Comparison of ENCODE assay signal across 8 cellular contexts in the genomic region with DNA sequence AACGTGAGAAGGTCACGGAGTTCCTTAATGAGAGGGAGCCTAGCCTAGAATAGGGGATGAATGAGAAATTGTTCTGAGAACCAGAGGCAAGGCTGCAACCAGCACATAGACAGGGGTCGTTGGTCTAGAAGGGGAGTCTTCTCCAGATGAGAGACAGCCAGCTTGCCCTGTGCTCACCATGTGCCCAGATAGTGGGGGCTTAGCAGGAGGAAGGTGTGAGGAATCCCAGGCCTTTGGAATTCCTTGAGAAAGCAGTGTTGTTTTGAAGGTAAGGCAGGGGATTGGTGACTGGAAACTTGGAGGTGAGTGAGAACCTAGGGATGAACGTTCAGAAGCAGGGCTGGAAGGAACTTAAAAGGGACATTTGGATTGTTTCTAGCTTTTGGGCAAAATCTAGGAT. TPM values are rescaled to one million over a fixed set of nuclear protein-coding genes. Genes with fewer than 3 reads are reported as not detected.
DNase-seq lines count a peak whose midpoint lies in the region; TF ChIP-seq lines count a peak whose summit lies in the region.

No MANE protein-coding gene starts in this region.

- POLR2A ChIA-PET in A673 (lab: Charles Lee; ENCODE audit: low non-redundant PET) = no interaction called here

- H3K4me1 ChIP-seq in A673 (ENCODE audit: insufficient read depth, low read length, poor library complexity, severe bottlenecking) = peaks cover 5% of the 10 kb centered on the region
- H3K4me1 ChIP-seq in HUES64 (ENCODE audit: insufficient read depth, low read length) = peaks cover 18% of the 10 kb centered on the region
- peaks cover 55 to 61% of the 10 kb centered on the region in 2 donors for H3K4me1 ChIP-seq in mucosa of rectum (ENCODE audit: control insufficient read depth in 2 of 2, insufficient read depth in 2 of 2, low read length in 2 of 2)

- CTCF ChIA-PET in A673 (lab: Charles Lee) = interaction anchor here (0.6 kb wide), 1 partner anchor 10 kb away, joined by 8 read pairs; no protein-coding TSS in a partner anchor

- 58% methylated on average over 4 of the region's 4 CpGs for WGBS in HUES64

- H3K9me3 Mint-ChIP-seq in brain = no peaks in the 10 kb centered on the region

- DNase-seq in A673 (ENCODE audit: low spot score) (no peak), OCI-M1 (lab: John Stamatoyannopoulos, UW) (no peak), NCI-H2171 (lab: John Stamatoyannopoulos, UW) (no peak), NCI-H526 treated with DMSO at 0.1 percent for 48 hours (lab: John Stamatoyannopoulos, UW) (no peak), NCI-H2081 treated with DMSO at 0.1 percent for 48 hours (lab: John Stamatoyannopoulos, UW) (no peak)

- H3K4me3 ChIP-seq in A673 (ENCODE audit: low read depth, low read length, poor library complexity, severe bottlenecking) = no peak overlapping the region
- H3K4me3 ChIP-seq in HUES64 (ENCODE audit: low read length) = 0 out of 2 replicates have a peak overlapping the region, but pooled peaks have one; percentile 15
- H3K4me3 ChIP-seq in mucosa of rectum (ENCODE audit: low read length in 2 of 2) = peak overlapping the region; percentile 69 to 79

- H3K4me1 Mint-ChIP-seq in brain = peaks cover 62% of the 10 kb centered on the region

- H3K36me3 ChIP-seq in A673 (ENCODE audit: insufficient read depth, low read length, poor library complexity, severe bottlenecking) (no peaks in the 10 kb centered on the region), HUES64 (ENCODE audit: insufficient read depth, low read length) (no peaks in the 10 kb centered on the region; the same call in 1 of the 2 replicates), mucosa of rectum (ENCODE audit: control insufficient read depth in 2 of 2, insufficient read depth in 2 of 2, low read length in 2 of 2) (peaks cover 0 to 11% of the 10 kb centered on the region in 2 donors)

- H3K9ac ChIP-seq in HUES64 (ENCODE audit: low read depth, low read length) = no peak overlapping the region
- peak overlapping the region; percentile 61 to 63 for H3K9ac ChIP-seq in mucosa of rectum (ENCODE audit: low read depth in 1 of 2, low read length in 2 of 2)

- peak overlapping the region; percentile 51 to 77 (median 63) for H3K27ac Mint-ChIP-seq in brain

- no peak overlapping the region for H3K4me3 Mint-ChIP-seq in brain

- BruUV-seq in A673 (replicated peaks; lab: Mats Ljungman, UMichigan) = no TSS peak

- H3K27me3 Mint-ChIP-seq in brain = no peaks in the 10 kb centered on the region

- intact Hi-C loops in A673 (cut with micrococcal nuclease; ENCODE audit: unreplicated experiment) = no loop called here

- H3K36me3 Mint-ChIP-seq in brain = peaks cover 9% of the 10 kb centered on the region

- H3K27ac ChIP-seq in A673 (ENCODE audit: low read depth, low read length, poor library complexity, severe bottlenecking) (peak overlapping the region; percentile 38), HUES64 (ENCODE audit: low read depth, low read length) (peak overlapping the region; percentile 73; the same call in 1 of the 2 replicates), mucosa of rectum (ENCODE audit: low read depth in 2 of 2, low read length in 2 of 2) (peak overlapping the region; percentile 96 to 99)

- H3K9me3 ChIP-seq in A673 (ENCODE audit: low read depth, low read length, poor library complexity, severe bottlenecking) (no peaks in the 10 kb centered on the region), HUES64 (ENCODE audit: insufficient read depth, low read depth, low read length) (no peaks in the 10 kb centered on the region), mucosa of rectum (ENCODE audit: control insufficient read depth in 2 of 2, low read length in 2 of 2) (no peaks in the 10 kb centered on the region)

- TF ChIP-seq CTCF in A673 (conservative IDR thresholded peaks at IDR 0.05; ENCODE audit: low read depth, low read length) (no peak), brain (conservative IDR thresholded peaks at IDR 0.05) (no peak)

- H3K27me3 ChIP-seq in A673 (replicated peaks; ENCODE audit: insufficient read depth, low read depth, low read length, poor library complexity) (no peaks in the 10 kb centered on the region), HUES64 (ENCODE audit: insufficient read depth, low read length) (no peaks in the 10 kb centered on the region), mucosa of rectum (ENCODE audit: control insufficient read depth in 2 of 2, insufficient read depth in 2 of 2, low read length in 2 of 2) (no peaks in the 10 kb centered on the region)

RNA-seq across cellular contexts. Expression of gene RCOR2, which starts 29.4 kb away (rescaled TPM):
- total RNA-seq in A673 (2021) = 3.9 and 7.6 TPM in 2 replicates
- polyA plus RNA-seq in HUES64 (2013, experiment 1 of 2) = 55.5 TPM
- polyA plus RNA-seq in HUES64 (2013, experiment 2 of 2) = 56.6 TPM
- polyA plus RNA-seq in brain (ENCODE audit: insufficient read depth, low read depth, low replicate concordance) = 23.5 TPM

RNA-seq across cellular contexts. Expression of gene MARK2, which starts 48.7 kb away (rescaled TPM):
- 54.9 and 61.7 TPM in 2 replicates for total RNA-seq in A673 (2021)
- polyA plus RNA-seq in HUES64 (2013, experiment 1 of 2) = 25.6 TPM
- 25.6 TPM for polyA plus RNA-seq in HUES64 (2013, experiment 2 of 2)
- polyA plus RNA-seq in brain (ENCODE audit: insufficient read depth, low read depth, low replicate concordance) = 46.6 TPM

RNA-seq across cellular contexts. Expression of gene NAA40, which starts 51.2 kb away (rescaled TPM):
- total RNA-seq in A673 (2021) = 44.8 and 51.2 TPM in 2 replicates
- 28.0 TPM for polyA plus RNA-seq in HUES64 (2013, experiment 1 of 2)
- 22.5 TPM for polyA plus RNA-seq in HUES64 (2013, experiment 2 of 2)
- polyA plus RNA-seq in brain (ENCODE audit: insufficient read depth, low read depth, low replicate concordance) = 15.8 TPM

Comparison
In these comparisons a context has a peak if more than half of its experiments do, and no peak if none do; other contexts are left out.
1. H3K27ac ChIP-seq: peak in every context shown above with its lines; median percentile 98 in mucosa of rectum; 73 in HUES64; 38 in A673.